1 cellular context compared by ENCODE assay signal in genomic region chr15:100986158-100986896, GRCh38.
TF ChIP-seq lines count a peak whose summit lies in the region.

No MANE protein-coding gene starts in this region.

TF ChIP-seq in WTC11, 78 proteins besides CTCF, POLR2A, EP300 and RAD21 (continued from another document):
- TF ChIP-seq, protein P1, sequence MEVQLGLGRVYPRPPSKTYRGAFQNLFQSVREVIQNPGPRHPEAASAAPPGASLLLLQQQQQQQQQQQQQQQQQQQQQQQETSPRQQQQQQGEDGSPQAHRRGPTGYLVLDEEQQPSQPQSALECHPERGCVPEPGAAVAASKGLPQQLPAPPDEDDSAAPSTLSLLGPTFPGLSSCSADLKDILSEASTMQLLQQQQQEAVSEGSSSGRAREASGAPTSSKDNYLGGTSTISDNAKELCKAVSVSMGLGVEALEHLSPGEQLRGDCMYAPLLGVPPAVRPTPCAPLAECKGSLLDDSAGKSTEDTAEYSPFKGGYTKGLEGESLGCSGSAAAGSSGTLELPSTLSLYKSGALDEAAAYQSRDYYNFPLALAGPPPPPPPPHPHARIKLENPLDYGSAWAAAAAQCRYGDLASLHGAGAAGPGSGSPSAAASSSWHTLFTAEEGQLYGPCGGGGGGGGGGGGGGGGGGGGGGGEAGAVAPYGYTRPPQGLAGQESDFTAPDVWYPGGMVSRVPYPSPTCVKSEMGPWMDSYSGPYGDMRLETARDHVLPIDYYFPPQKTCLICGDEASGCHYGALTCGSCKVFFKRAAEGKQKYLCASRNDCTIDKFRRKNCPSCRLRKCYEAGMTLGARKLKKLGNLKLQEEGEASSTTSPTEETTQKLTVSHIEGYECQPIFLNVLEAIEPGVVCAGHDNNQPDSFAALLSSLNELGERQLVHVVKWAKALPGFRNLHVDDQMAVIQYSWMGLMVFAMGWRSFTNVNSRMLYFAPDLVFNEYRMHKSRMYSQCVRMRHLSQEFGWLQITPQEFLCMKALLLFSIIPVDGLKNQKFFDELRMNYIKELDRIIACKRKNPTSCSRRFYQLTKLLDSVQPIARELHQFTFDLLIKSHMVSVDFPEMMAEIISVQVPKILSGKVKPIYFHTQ (CRISPR knock-in tag; IDR thresholded peaks at IDR 0.05): no peak
- TF ChIP-seq, protein P2, sequence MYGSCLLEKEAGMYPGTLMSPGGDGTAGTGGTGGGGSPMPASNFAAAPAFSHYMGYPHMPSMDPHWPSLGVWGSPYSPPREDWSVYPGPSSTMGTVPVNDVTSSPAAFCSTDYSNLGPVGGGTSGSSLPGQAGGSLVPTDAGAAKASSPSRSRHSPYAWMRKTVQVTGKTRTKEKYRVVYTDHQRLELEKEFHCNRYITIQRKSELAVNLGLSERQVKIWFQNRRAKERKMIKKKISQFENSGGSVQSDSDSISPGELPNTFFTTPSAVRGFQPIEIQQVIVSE (CRISPR knock-in tag; IDR thresholded peaks at IDR 0.05; ENCODE audit: borderline replicate concordance): no peak
- no peak for TF ChIP-seq GRHL2 (CRISPR knock-in tag; IDR thresholded peaks at IDR 0.05; ENCODE audit: insufficient replicate concordance, severe bottlenecking)
- TF ChIP-seq GTF2I (CRISPR knock-in tag; conservative IDR thresholded peaks at IDR 0.05): no peak
- no peak for TF ChIP-seq EMX1 (CRISPR knock-in tag; IDR thresholded peaks at IDR 0.05)
- TF ChIP-seq TCF7 (CRISPR knock-in tag; IDR thresholded peaks at IDR 0.05; ENCODE audit: low read depth): no peak
- TF ChIP-seq, protein P3, sequence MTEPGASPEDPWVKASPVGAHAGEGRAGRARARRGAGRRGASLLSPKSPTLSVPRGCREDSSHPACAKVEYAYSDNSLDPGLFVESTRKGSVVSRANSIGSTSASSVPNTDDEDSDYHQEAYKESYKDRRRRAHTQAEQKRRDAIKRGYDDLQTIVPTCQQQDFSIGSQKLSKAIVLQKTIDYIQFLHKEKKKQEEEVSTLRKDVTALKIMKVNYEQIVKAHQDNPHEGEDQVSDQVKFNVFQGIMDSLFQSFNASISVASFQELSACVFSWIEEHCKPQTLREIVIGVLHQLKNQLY (CRISPR knock-in tag; IDR thresholded peaks at IDR 0.05): no peak
- TF ChIP-seq ZNF317 (CRISPR knock-in tag; IDR thresholded peaks at IDR 0.05; ENCODE audit: borderline replicate concordance, low read depth): no peak
- TF ChIP-seq ESRRA (CRISPR knock-in tag; IDR thresholded peaks at IDR 0.05; ENCODE audit: borderline replicate concordance): no peak
- TF ChIP-seq, protein P4, sequence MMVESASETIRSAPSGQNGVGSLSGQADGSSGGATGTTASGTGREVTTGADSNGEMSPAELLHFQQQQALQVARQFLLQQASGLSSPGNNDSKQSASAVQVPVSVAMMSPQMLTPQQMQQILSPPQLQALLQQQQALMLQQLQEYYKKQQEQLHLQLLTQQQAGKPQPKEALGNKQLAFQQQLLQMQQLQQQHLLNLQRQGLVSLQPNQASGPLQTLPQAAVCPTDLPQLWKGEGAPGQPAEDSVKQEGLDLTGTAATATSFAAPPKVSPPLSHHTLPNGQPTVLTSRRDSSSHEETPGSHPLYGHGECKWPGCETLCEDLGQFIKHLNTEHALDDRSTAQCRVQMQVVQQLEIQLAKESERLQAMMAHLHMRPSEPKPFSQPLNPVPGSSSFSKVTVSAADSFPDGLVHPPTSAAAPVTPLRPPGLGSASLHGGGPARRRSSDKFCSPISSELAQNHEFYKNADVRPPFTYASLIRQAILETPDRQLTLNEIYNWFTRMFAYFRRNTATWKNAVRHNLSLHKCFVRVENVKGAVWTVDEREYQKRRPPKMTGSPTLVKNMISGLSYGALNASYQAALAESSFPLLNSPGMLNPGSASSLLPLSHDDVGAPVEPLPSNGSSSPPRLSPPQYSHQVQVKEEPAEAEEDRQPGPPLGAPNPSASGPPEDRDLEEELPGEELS (CRISPR knock-in tag; IDR thresholded peaks at IDR 0.05): no peak
- TF ChIP-seq ZNF121 (CRISPR knock-in tag; IDR thresholded peaks at IDR 0.05): no peak
- no peak for TF ChIP-seq USF2 (CRISPR knock-in tag; IDR thresholded peaks at IDR 0.05)
